ENCODE assay signal across 1 cellular context in genomic region chr2:10428936-10429335, GRCh38.
TF ChIP-seq lines count a peak whose summit lies in the region.

No MANE protein-coding gene starts in this region.

TF ChIP-seq in HepG2, 621 proteins besides CTCF, POLR2A, EP300 and RAD21:
- no peak for TF ChIP-seq TARDBP (CRISPR knock-in tag; IDR thresholded peaks at IDR 0.05)
- 0 out of 2 replicates have a peak, but pooled peaks have one; percentile 20 for TF ChIP-seq ZNF652 (CRISPR knock-in tag; IDR thresholded peaks at IDR 0.05; ENCODE audit: borderline replicate concordance, low read depth)
